Comparison of ENCODE assay signal across 13 cellular contexts in the genomic region with DNA sequence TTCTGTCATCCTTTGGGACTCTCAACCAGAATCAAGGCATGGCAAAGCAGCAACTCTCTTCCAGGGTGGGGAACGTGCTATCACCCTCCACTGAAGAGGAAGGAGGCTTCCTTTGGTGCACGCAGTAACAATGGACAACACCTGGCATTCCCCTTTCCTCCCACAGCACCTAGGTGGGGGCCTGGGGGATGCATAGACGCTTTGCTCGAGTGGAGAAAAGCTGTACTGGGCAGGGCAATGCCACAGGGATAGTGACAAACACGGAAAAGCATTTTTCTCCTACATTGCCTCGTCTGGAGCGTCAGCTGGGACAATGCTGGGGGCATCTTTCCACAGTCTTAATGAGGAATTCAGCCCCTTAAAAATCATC.
DNase-seq lines count a peak whose midpoint lies in the region; ATAC-seq and TF ChIP-seq lines count a peak whose summit lies in the region.
"Had no signal": no experiment of that assay in that cellular context is flagged by ENCODE, and none has a peak within 500 bp of the region (broad histone marks: within the 10 kb centered on the region; RNA-seq: fewer than 3 reads in every experiment).

No MANE protein-coding gene starts in this region.

- H3K9me3 ChIP-seq in ascending aorta (no peaks in the 10 kb centered on the region), lung (ENCODE audit: control insufficient read depth in 2 of 2, insufficient read depth in 1 of 2, low read length in 1 of 2) (no peaks in the 10 kb centered on the region), tibial artery (no peaks in the 10 kb centered on the region)

- H3K27me3 ChIP-seq in ascending aorta = no peaks in the 10 kb centered on the region
- H3K27me3 ChIP-seq in lung (ENCODE audit: control insufficient read depth, insufficient read depth) = no peaks in the 10 kb centered on the region
- H3K27me3 ChIP-seq in tibial artery = no peaks in the 10 kb centered on the region

- H3K9me3 Mint-ChIP-seq in activated naive CD4-positive, alpha-beta T cell treated with anti-CD3 and anti-CD28 coated beads, Interleukin-2, amount 10 ng/mL, durations not matched to agents 7 days and 5 days = peaks cover 3% of the 10 kb centered on the region
- H3K9me3 Mint-ChIP-seq in activated naive CD4-positive, alpha-beta T cell treated with anti-CD3 and anti-CD28 coated beads, Interleukin-2, amount 50 U/mL, for 72 hours = no peaks in the 10 kb centered on the region

- peaks cover 20% of the 10 kb centered on the region for H3K36me3 Mint-ChIP-seq in activated naive CD4-positive, alpha-beta T cell treated with anti-CD3 and anti-CD28 coated beads, Interleukin-2, amount 10 ng/mL, durations not matched to agents 7 days and 5 days
- H3K36me3 Mint-ChIP-seq in activated naive CD4-positive, alpha-beta T cell treated with anti-CD3 and anti-CD28 coated beads, Interleukin-2, amount 50 U/mL, for 72 hours = peaks cover 0 to 7% of the 10 kb centered on the region in 2 donors

- H3K4me3 Mint-ChIP-seq in activated naive CD4-positive, alpha-beta T cell treated with anti-CD3 and anti-CD28 coated beads, Interleukin-2, amount 10 ng/mL, durations not matched to agents 7 days and 5 days = no peak overlapping the region
- H3K4me3 Mint-ChIP-seq: nephron progenitor cell had no signal

- H3K4me1 ChIP-seq in ascending aorta (peaks cover 11 to 63% of the 10 kb centered on the region in 2 donors), lung (ENCODE audit: control insufficient read depth in 2 of 2, insufficient read depth in 2 of 2, low read length in 2 of 2) (peaks cover 16 to 28% of the 10 kb centered on the region in 2 donors), tibial artery (peaks cover 0 to 76% (median 48%) of the 10 kb centered on the region in 4 donors)

- H3K27me3 Mint-ChIP-seq in activated naive CD4-positive, alpha-beta T cell treated with anti-CD3 and anti-CD28 coated beads, Interleukin-2, amount 10 ng/mL, durations not matched to agents 7 days and 5 days = no peaks in the 10 kb centered on the region

- CTCF ChIA-PET in activated naive CD4-positive, alpha-beta T cell treated with anti-CD3 and anti-CD28 coated beads, Interleukin-2, amount 10 ng/mL, durations not matched to agents 7 days and 5 days (lab: Charles Lee) = interaction anchor here (1.4 to 2.5 kb wide), 2 partner anchors 11 to 449 kb away, joined by 4 to 17 read pairs; no protein-coding TSS in a partner anchor

- TF ChIP-seq CTCF in ascending aorta (IDR thresholded peaks at IDR 0.05) = no peak
- TF ChIP-seq CTCF in lung (IDR thresholded peaks at IDR 0.05; ENCODE audit: control extremely low read depth, extremely low read depth) = no peak
- no peak for TF ChIP-seq CTCF in tibial artery (IDR thresholded peaks at IDR 0.05)

- DNase-seq in activated naive CD4-positive, alpha-beta T cell treated with anti-CD3 and anti-CD28 coated beads, Interleukin-2, amount 10 ng/mL, durations not matched to agents 7 days and 5 days = no peak
- DNase-seq in activated naive CD4-positive, alpha-beta T cell treated with anti-CD3 and anti-CD28 coated beads, Interleukin-2, amount 50 U/mL, for 72 hours (ENCODE audit: low spot score in 2 of 2) = no peak
- DNase-seq in ascending aorta (ENCODE audit: low spot score in 2 of 2) = no peak
- DNase-seq in lung (ENCODE audit: low spot score) = no peak
- DNase-seq in tibial artery = no peak
- DNase-seq in kidney glomerular epithelial cell (lab: John Stamatoyannopoulos, UW) = no peak
- DNase-seq in NCI-H1092 treated with DMSO at 0.1 percent for 48 hours (lab: John Stamatoyannopoulos, UW) = no peak
- DNase-seq: activated CD4-positive, CD25-positive, alpha-beta regulatory T cell; activated effector memory CD4-positive, alpha-beta T cell treated with anti-CD3 and anti-CD28 coated beads, Interleukin-2, amount 50 U/mL, for 16 hours; NCI-H1436 treated with DMSO at 0.1 percent for 48 hours; NCI-H774; nephron progenitor cell had no signal

- peak overlapping the region; percentile 90 for H3K27ac Mint-ChIP-seq in activated naive CD4-positive, alpha-beta T cell treated with anti-CD3 and anti-CD28 coated beads, Interleukin-2, amount 10 ng/mL, durations not matched to agents 7 days and 5 days
- H3K27ac Mint-ChIP-seq in activated naive CD4-positive, alpha-beta T cell treated with anti-CD3 and anti-CD28 coated beads, Interleukin-2, amount 50 U/mL, for 72 hours = no peak overlapping the region
- H3K27ac Mint-ChIP-seq: nephron progenitor cell had no signal

- intact Hi-C loops in ascending aorta (cut with DNase I) (loop anchor here (2.0 to 5.0 kb wide), 3 partner anchors 83 to 441 kb away; a partner anchor contains a TSS), tibial artery (cut with DNase I; ENCODE audit: low total_unique reads) (loop anchor here (5.0 to 10.0 kb wide), 2 partner anchors 84 to 773 kb away; a partner anchor contains a TSS)

- H3K27ac ChIP-seq in ascending aorta (peak overlapping the region; percentile 96), lung (ENCODE audit: low read depth in 1 of 2, low read length in 1 of 2) (peak overlapping the region; percentile 23 to 80), tibial artery (peak overlapping the region; percentile 92 to 96)

- 90 to 93% methylated on average over 7 of the region's 7 CpGs for WGBS in lung, 2 donors

- H3K4me3 ChIP-seq in ascending aorta (no peak overlapping the region), lung (no peak overlapping the region), tibial artery (no peak overlapping the region)

- peaks cover 76% of the 10 kb centered on the region for H3K4me1 Mint-ChIP-seq in activated naive CD4-positive, alpha-beta T cell treated with anti-CD3 and anti-CD28 coated beads, Interleukin-2, amount 10 ng/mL, durations not matched to agents 7 days and 5 days

- H3K36me3 ChIP-seq in ascending aorta (peaks cover 3 to 5% of the 10 kb centered on the region in 2 donors), lung (ENCODE audit: control insufficient read depth in 2 of 2, insufficient read depth in 2 of 2, low read length in 2 of 2) (peaks cover 0 to 2% of the 10 kb centered on the region in 2 donors), tibial artery (peaks cover 4 to 9% (median 6%) of the 10 kb centered on the region in 3 donors)

- ATAC-seq in activated naive CD4-positive, alpha-beta T cell treated with anti-CD3 and anti-CD28 coated beads, Interleukin-2, amount 50 U/mL, for 72 hours = no peak
- ATAC-seq in lung (ENCODE audit: insufficient read depth, low FRiP score) (no peak), GM21576 (IDR thresholded peaks at IDR 0.05; ENCODE audit: unreplicated experiment) (no peak)
